Comparison of ENCODE assay signal across 1 cellular context in the genomic region with DNA sequence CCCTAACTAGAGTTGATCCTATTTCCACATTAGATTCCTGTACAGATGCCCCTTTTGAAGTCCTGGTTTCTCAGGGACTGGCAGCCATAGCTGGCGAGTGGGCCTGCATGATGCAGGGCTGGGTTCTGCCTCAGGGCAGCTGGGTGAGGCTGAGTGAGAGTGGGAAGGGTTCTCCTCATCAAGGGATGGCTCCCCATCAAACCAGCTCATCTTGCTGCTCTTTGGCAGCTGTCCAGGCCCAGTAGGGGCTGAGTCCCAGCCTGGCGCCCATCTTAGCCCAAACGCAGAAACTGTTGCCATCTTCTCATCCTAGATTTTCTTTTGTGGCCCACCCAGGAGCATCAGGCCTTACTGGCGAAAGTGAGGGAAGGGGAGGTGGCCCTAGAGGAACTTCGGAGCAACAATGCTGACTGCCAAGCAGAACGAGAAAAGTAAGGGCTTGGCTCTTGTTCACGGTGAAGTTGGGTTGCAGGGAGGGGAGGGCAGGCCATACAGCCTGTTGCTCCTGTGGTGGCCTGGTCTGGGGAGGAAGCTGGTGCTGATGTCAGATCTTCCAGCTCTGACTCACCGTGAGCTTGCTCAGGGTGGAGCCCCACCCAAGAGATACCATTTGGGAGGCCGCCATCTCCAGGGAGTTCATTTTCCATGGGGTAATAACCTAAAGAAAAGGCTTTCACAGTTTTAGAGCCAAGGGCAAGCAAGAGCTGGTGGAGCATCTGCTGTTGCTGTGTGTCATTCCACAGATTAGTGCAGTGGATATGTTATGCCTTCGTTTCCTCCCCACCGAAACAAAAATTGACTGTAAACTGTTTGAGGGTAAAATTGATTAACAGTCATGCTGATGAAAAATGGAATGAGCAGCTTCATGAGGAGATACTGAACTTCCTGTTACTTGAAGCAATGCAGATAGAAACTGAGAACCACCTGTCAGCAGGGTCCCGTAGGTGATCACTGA.
TF ChIP-seq lines count a peak whose summit lies in the region.

No MANE protein-coding gene starts in this region.

TF ChIP-seq in SK-N-SH treated with all-trans-retinoic acid at 6 μM for 48 hours, 23 proteins besides CTCF, POLR2A, EP300 and RAD21 (continued from another document):
- TF ChIP-seq PATZ1 (CRISPR knock-in tag; IDR thresholded peaks at IDR 0.05; ENCODE audit: borderline replicate concordance) (no peak), ZC3H10 (CRISPR knock-in tag; IDR thresholded peaks at IDR 0.05) (no peak), SNAI2 (CRISPR knock-in tag; IDR thresholded peaks at IDR 0.05) (no peak), ESRRG (CRISPR knock-in tag; IDR thresholded peaks at IDR 0.05) (no peak)
